Comparison of ENCODE assay signal across 1 cellular context in genomic region chr20:50056951-50057403, GRCh38.
TF ChIP-seq lines count a peak whose summit lies in the region.

No MANE protein-coding gene starts in this region.

TF ChIP-seq in GM23338, 12 proteins besides CTCF, POLR2A, EP300 and RAD21 (continued from another document):
- TF ChIP-seq ZNF462 (CRISPR knock-in tag; IDR thresholded peaks at IDR 0.05): no peak
- no peak for TF ChIP-seq ZNF331 (CRISPR knock-in tag; IDR thresholded peaks at IDR 0.05; ENCODE audit: low read depth)
- TF ChIP-seq REST (IDR thresholded peaks at IDR 0.05; ENCODE audit: unreplicated experiment): no peak
- TF ChIP-seq POLR2AphosphoS5 (IDR thresholded peaks at IDR 0.05; ENCODE audit: low read depth): no peak
- TF ChIP-seq NANOG (IDR thresholded peaks at IDR 0.05; ENCODE audit: borderline replicate concordance): no peak
